1 cellular context compared by ENCODE assay signal in the genomic region with DNA sequence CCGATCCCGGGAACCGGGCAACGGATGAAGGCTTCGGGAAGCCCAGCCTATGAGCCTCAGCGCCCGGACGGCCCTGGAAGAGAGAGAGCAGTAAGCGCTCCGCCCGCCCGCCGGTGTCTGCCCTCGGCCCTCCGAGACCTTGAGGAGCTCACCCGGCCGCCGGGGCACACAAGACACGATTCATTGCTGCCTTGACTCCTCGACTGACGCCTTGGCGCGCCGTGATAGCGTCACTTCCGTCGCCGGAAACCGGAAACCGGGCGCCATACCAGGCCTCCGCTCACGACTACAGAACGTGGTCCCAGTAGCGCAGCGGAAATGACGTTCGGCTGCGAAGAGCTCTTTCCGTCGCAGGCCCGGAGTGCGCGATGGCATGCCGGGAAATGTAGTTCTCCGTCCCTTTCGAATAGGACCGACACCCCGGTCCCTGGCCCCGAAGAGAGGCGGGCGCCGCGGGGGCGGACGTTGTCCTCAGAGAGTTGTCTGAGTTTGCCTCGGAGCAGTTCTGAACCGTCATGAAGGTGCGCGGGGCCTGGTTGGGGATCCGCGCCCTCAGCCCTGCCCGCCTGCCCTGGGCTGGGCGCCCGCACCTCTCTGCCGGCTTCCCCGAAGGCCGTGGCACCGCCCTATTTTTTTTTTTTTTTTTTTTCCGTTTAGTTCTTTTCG.
A peak's percentile ranks its signal among the peaks of the same experiment; 100 is the strongest.
TF ChIP-seq lines count a peak whose summit lies in the region.

A gene (minus strand): TSS at position 208 of the 666 bp plus-strand sequence. CDS start 24 bp downstream, at position 184.

TF ChIP-seq in HepG2, 621 proteins besides CTCF, POLR2A, EP300 and RAD21 (continued from another document and continues in another):
- TF ChIP-seq, protein P1, sequence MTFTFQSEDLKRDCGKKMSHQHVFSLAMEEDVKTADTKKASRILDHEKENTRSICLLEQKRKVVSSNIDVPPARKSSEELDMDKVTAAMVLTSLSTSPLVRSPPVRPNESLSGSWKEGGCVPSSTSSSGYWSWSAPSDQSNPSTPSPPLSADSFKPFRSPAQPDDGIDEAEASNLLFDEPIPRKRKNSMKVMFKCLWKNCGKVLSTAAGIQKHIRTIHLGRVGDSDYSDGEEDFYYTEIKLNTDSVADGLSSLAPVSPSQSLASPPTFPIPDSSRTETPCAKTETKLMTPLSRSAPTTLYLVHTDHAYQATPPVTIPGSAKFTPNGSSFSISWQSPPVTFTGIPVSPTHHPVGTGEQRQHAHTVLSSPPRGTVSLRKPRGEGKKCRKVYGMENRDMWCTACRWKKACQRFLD (CRISPR knock-in tag; IDR thresholded peaks at IDR 0.05; ENCODE audit: borderline replicate concordance) = no peak
- TF ChIP-seq ZNF883 (CRISPR knock-in tag; IDR thresholded peaks at IDR 0.05; ENCODE audit: not compliant biosample characterization) (peak; percentile 23), ZNF484 (CRISPR knock-in tag; IDR thresholded peaks at IDR 0.05; ENCODE audit: borderline replicate concordance, low read depth) (no peak), ELF1 (CRISPR knock-in tag; IDR thresholded peaks at IDR 0.05) (peak; percentile 98), CENPX (CRISPR knock-in tag; IDR thresholded peaks at IDR 0.05) (no peak), DNMT3B (CRISPR knock-in tag; conservative IDR thresholded peaks at IDR 0.05) (no peak), ZNF562 (CRISPR knock-in tag; IDR thresholded peaks at IDR 0.05; ENCODE audit: borderline replicate concordance) (no peak), ZNF737 (CRISPR knock-in tag; IDR thresholded peaks at IDR 0.05; ENCODE audit: borderline replicate concordance) (0 out of 2 replicates have a peak, but pooled peaks have one; percentile 91), MTF2 (CRISPR knock-in tag; IDR thresholded peaks at IDR 0.05; ENCODE audit: borderline replicate concordance) (no peak), ZNF124 (CRISPR knock-in tag; IDR thresholded peaks at IDR 0.05) (peak; percentile 75; the same call in 1 of the 2 replicates), ZNF816 (CRISPR knock-in tag; IDR thresholded peaks at IDR 0.05; ENCODE audit: borderline replicate concordance) (no peak), NBN (conservative IDR thresholded peaks at IDR 0.05) (no peak), REPIN1 (CRISPR knock-in tag; IDR thresholded peaks at IDR 0.05; ENCODE audit: borderline replicate concordance, low read depth) (peak; percentile 40; the same call in 1 of the 2 replicates), IKZF1 (IDR thresholded peaks at IDR 0.05) (no peak), AGO2 (optimal IDR thresholded peaks at IDR 0.05; ENCODE audit: low read depth, low read length) (peak; percentile 43), RCOR2 (CRISPR knock-in tag; IDR thresholded peaks at IDR 0.05) (no peak), ZNF543 (CRISPR knock-in tag; IDR thresholded peaks at IDR 0.05) (peak; percentile 49; the same call in 1 of the 2 replicates), LCORL (IDR thresholded peaks at IDR 0.05) (no peak), LCORL (CRISPR knock-in tag; IDR thresholded peaks at IDR 0.05) (0 out of 2 replicates have a peak, but pooled peaks have one; percentile 53), POGZ (CRISPR knock-in tag; IDR thresholded peaks at IDR 0.05) (peak; percentile 88), ZMYM4 (CRISPR knock-in tag; IDR thresholded peaks at IDR 0.05) (peak; percentile 85)
- TF ChIP-seq, protein P2, sequence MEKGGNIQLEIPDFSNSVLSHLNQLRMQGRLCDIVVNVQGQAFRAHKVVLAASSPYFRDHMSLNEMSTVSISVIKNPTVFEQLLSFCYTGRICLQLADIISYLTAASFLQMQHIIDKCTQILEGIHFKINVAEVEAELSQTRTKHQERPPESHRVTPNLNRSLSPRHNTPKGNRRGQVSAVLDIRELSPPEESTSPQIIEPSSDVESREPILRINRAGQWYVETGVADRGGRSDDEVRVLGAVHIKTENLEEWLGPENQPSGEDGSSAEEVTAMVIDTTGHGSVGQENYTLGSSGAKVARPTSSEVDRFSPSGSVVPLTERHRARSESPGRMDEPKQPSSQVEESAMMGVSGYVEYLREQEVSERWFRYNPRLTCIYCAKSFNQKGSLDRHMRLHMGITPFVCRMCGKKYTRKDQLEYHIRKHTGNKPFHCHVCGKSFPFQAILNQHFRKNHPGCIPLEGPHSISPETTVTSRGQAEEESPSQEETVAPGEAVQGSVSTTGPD (CRISPR knock-in tag; IDR thresholded peaks at IDR 0.05) = 0 out of 2 replicates have a peak, but pooled peaks have one; percentile 34
- TF ChIP-seq, protein P3, sequence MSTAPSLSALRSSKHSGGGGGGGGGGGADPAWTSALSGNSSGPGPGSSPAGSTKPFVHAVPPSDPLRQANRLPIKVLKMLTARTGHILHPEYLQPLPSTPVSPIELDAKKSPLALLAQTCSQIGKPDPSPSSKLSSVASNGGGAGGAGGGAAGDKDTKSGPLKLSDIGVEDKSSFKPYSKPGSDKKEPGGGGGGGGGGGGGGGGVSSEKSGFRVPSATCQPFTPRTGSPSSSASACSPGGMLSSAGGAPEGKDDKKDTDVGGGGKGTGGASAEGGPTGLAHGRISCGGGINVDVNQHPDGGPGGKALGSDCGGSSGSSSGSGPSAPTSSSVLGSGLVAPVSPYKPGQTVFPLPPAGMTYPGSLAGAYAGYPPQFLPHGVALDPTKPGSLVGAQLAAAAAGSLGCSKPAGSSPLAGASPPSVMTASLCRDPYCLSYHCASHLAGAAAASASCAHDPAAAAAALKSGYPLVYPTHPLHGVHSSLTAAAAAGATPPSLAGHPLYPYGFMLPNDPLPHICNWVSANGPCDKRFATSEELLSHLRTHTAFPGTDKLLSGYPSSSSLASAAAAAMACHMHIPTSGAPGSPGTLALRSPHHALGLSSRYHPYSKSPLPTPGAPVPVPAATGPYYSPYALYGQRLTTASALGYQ (CRISPR knock-in tag; IDR thresholded peaks at IDR 0.05) = peak; percentile 71; the same call in 1 of the 2 replicates
- TF ChIP-seq, protein P4, sequence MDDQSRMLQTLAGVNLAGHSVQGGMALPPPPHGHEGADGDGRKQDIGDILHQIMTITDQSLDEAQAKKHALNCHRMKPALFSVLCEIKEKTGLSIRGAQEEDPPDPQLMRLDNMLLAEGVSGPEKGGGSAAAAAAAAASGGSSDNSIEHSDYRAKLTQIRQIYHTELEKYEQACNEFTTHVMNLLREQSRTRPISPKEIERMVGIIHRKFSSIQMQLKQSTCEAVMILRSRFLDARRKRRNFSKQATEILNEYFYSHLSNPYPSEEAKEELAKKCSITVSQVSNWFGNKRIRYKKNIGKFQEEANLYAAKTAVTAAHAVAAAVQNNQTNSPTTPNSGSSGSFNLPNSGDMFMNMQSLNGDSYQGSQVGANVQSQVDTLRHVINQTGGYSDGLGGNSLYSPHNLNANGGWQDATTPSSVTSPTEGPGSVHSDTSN (CRISPR knock-in tag; IDR thresholded peaks at IDR 0.05; ENCODE audit: borderline replicate concordance) = no peak; the same call in 1 of the 2 replicates
- TF ChIP-seq, protein P5, sequence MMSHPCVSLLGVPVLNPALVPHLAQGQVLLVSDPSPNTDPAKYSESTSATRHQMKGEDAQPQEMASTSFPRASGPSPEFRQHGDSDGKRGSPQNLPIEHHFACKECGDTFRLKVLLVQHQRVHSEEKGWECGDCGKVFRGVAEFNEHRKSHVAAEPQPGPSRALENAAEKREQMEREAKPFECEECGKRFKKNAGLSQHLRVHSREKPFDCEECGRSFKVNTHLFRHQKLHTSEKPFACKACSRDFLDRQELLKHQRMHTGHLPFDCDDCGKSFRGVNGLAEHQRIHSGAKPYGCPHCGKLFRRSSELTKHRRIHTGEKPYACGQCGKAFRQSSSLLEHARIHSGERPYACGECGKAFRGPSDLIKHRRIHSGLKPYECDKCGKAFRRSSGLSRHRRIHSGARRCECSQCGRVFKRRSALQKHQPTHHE (CRISPR knock-in tag; IDR thresholded peaks at IDR 0.05; ENCODE audit: borderline replicate concordance) = peak; percentile 34; the same call in 1 of the 2 replicates
- TF ChIP-seq, protein P6, sequence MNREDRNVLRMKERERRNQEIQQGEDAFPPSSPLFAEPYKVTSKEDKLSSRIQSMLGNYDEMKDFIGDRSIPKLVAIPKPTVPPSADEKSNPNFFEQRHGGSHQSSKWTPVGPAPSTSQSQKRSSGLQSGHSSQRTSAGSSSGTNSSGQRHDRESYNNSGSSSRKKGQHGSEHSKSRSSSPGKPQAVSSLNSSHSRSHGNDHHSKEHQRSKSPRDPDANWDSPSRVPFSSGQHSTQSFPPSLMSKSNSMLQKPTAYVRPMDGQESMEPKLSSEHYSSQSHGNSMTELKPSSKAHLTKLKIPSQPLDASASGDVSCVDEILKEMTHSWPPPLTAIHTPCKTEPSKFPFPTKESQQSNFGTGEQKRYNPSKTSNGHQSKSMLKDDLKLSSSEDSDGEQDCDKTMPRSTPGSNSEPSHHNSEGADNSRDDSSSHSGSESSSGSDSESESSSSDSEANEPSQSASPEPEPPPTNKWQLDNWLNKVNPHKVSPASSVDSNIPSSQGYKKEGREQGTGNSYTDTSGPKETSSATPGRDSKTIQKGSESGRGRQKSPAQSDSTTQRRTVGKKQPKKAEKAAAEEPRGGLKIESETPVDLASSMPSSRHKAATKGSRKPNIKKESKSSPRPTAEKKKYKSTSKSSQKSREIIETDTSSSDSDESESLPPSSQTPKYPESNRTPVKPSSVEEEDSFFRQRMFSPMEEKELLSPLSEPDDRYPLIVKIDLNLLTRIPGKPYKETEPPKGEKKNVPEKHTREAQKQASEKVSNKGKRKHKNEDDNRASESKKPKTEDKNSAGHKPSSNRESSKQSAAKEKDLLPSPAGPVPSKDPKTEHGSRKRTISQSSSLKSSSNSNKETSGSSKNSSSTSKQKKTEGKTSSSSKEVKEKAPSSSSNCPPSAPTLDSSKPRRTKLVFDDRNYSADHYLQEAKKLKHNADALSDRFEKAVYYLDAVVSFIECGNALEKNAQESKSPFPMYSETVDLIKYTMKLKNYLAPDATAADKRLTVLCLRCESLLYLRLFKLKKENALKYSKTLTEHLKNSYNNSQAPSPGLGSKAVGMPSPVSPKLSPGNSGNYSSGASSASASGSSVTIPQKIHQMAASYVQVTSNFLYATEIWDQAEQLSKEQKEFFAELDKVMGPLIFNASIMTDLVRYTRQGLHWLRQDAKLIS (CRISPR knock-in tag; IDR thresholded peaks at IDR 0.05) = no peak
- TF ChIP-seq, protein P7, sequence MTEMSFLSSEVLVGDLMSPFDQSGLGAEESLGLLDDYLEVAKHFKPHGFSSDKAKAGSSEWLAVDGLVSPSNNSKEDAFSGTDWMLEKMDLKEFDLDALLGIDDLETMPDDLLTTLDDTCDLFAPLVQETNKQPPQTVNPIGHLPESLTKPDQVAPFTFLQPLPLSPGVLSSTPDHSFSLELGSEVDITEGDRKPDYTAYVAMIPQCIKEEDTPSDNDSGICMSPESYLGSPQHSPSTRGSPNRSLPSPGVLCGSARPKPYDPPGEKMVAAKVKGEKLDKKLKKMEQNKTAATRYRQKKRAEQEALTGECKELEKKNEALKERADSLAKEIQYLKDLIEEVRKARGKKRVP (CRISPR knock-in tag; IDR thresholded peaks at IDR 0.05) = no peak; a peak in 1 of 4 replicates
- TF ChIP-seq, protein P8, sequence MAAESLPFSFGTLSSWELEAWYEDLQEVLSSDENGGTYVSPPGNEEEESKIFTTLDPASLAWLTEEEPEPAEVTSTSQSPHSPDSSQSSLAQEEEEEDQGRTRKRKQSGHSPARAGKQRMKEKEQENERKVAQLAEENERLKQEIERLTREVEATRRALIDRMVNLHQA (CRISPR knock-in tag; IDR thresholded peaks at IDR 0.05) = no peak
- TF ChIP-seq, protein P9, sequence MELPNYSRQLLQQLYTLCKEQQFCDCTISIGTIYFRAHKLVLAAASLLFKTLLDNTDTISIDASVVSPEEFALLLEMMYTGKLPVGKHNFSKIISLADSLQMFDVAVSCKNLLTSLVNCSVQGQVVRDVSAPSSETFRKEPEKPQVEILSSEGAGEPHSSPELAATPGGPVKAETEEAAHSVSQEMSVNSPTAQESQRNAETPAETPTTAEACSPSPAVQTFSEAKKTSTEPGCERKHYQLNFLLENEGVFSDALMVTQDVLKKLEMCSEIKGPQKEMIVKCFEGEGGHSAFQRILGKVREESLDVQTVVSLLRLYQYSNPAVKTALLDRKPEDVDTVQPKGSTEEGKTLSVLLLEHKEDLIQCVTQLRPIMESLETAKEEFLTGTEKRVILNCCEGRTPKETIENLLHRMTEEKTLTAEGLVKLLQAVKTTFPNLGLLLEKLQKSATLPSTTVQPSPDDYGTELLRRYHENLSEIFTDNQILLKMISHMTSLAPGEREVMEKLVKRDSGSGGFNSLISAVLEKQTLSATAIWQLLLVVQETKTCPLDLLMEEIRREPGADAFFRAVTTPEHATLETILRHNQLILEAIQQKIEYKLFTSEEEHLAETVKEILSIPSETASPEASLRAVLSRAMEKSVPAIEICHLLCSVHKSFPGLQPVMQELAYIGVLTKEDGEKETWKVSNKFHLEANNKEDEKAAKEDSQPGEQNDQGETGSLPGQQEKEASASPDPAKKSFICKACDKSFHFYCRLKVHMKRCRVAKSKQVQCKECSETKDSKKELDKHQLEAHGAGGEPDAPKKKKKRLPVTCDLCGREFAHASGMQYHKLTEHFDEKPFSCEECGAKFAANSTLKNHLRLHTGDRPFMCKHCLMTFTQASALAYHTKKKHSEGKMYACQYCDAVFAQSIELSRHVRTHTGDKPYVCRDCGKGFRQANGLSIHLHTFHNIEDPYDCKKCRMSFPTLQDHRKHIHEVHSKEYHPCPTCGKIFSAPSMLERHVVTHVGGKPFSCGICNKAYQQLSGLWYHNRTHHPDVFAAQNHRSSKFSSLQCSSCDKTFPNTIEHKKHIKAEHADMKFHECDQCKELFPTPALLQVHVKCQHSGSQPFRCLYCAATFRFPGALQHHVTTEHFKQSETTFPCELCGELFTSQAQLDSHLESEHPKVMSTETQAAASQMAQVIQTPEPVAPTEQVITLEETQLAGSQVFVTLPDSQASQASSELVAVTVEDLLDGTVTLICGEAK (IDR thresholded peaks at IDR 0.05) = peak; percentile 98
- TF ChIP-seq, protein P9 (CRISPR knock-in tag; IDR thresholded peaks at IDR 0.05) = peak; percentile 84; the same call in 1 of the 2 replicates
- TF ChIP-seq, protein P10, sequence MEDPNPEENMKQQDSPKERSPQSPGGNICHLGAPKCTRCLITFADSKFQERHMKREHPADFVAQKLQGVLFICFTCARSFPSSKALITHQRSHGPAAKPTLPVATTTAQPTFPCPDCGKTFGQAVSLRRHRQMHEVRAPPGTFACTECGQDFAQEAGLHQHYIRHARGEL (CRISPR knock-in tag; IDR thresholded peaks at IDR 0.05) = peak; percentile 60; the same call in 1 of the 2 replicates
